Comparison of ENCODE assay signal across 3 cellular contexts in genomic region chr5:131997727-131998117, GRCh38.
A peak's percentile ranks its signal among the peaks of the same experiment; 100 is the strongest.
TF ChIP-seq lines count a peak whose summit lies in the region.

No MANE protein-coding gene starts in this region.

TF ChIP-seq in HepG2, 621 proteins besides CTCF, POLR2A, EP300 and RAD21 (continues in another document):
- no peak for TF ChIP-seq SNAPC2 (CRISPR knock-in tag; IDR thresholded peaks at IDR 0.05)
- TF ChIP-seq SRSF9 (IDR thresholded peaks at IDR 0.05; ENCODE audit: borderline replicate concordance, insufficient read depth, low read depth, low read length, poor library complexity, severe bottlenecking) = no peak
- no peak for TF ChIP-seq SP5 (CRISPR knock-in tag; IDR thresholded peaks at IDR 0.05; ENCODE audit: borderline replicate concordance, low read depth)
- no peak for TF ChIP-seq SYNCRIP (IDR thresholded peaks at IDR 0.05; ENCODE audit: insufficient read depth, low read depth, low read length)
- no peak for TF ChIP-seq ZNF781 (CRISPR knock-in tag; IDR thresholded peaks at IDR 0.05; ENCODE audit: borderline replicate concordance, not compliant biosample characterization)
- TF ChIP-seq AGO1 (IDR thresholded peaks at IDR 0.05; ENCODE audit: low read depth, low read length, poor library complexity, severe bottlenecking) = no peak
- TF ChIP-seq POLR2AphosphoS2 (IDR thresholded peaks at IDR 0.05; ENCODE audit: low read depth, low read length) = no peak
- TF ChIP-seq ZNF710 (CRISPR knock-in tag; IDR thresholded peaks at IDR 0.05; ENCODE audit: borderline replicate concordance) = no peak
- 0 out of 2 replicates have a peak, but pooled peaks have one; percentile 57 for TF ChIP-seq RXRA (CRISPR knock-in tag; IDR thresholded peaks at IDR 0.05)
- TF ChIP-seq, protein P1, sequence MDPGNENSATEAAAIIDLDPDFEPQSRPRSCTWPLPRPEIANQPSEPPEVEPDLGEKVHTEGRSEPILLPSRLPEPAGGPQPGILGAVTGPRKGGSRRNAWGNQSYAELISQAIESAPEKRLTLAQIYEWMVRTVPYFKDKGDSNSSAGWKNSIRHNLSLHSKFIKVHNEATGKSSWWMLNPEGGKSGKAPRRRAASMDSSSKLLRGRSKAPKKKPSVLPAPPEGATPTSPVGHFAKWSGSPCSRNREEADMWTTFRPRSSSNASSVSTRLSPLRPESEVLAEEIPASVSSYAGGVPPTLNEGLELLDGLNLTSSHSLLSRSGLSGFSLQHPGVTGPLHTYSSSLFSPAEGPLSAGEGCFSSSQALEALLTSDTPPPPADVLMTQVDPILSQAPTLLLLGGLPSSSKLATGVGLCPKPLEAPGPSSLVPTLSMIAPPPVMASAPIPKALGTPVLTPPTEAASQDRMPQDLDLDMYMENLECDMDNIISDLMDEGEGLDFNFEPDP (CRISPR knock-in tag; conservative IDR thresholded peaks at IDR 0.05) = no peak
- TF ChIP-seq SOX5 (CRISPR knock-in tag; IDR thresholded peaks at IDR 0.05; ENCODE audit: borderline replicate concordance) = no peak
- TF ChIP-seq HOXA7 (CRISPR knock-in tag; IDR thresholded peaks at IDR 0.05) = no peak
- no peak for TF ChIP-seq ZBTB26 (CRISPR knock-in tag; IDR thresholded peaks at IDR 0.05; ENCODE audit: borderline replicate concordance)
- 0 out of 2 replicates have a peak, but pooled peaks have one; percentile 16 for TF ChIP-seq ZNF747 (CRISPR knock-in tag; IDR thresholded peaks at IDR 0.05; ENCODE audit: borderline replicate concordance)
- TF ChIP-seq TEAD3 (CRISPR knock-in tag; optimal IDR thresholded peaks at IDR 0.05; ENCODE audit: borderline replicate concordance) = no peak
- TF ChIP-seq MAFG (CRISPR knock-in tag; IDR thresholded peaks at IDR 0.05) = no peak
- TF ChIP-seq ZC3H13 (CRISPR knock-in tag; IDR thresholded peaks at IDR 0.05) = no peak

TF ChIP-seq in HEK293T, 16 proteins besides CTCF, POLR2A, EP300 and RAD21:
- TF ChIP-seq ELF4 (IDR thresholded peaks at IDR 0.05) (no peak), BHLHE40 (IDR thresholded peaks at IDR 0.05; ENCODE audit: borderline replicate concordance) (no peak), L3MBTL2 (conservative IDR thresholded peaks at IDR 0.05) (no peak), NFRKB (IDR thresholded peaks at IDR 0.05) (no peak), FOXK2 (IDR thresholded peaks at IDR 0.05) (no peak), SUZ12 (IDR thresholded peaks at IDR 0.05) (no peak), LEF1 (IDR thresholded peaks at IDR 0.05; ENCODE audit: borderline replicate concordance) (no peak), TARDBP (IDR thresholded peaks at IDR 0.05) (no peak), FOXA1 (IDR thresholded peaks at IDR 0.05) (no peak), ARNT (IDR thresholded peaks at IDR 0.05) (no peak), FOXM1 (IDR thresholded peaks at IDR 0.05; ENCODE audit: borderline replicate concordance) (no peak), ZNF384 (IDR thresholded peaks at IDR 0.05) (no peak), PKNOX1 (IDR thresholded peaks at IDR 0.05) (no peak), HDGF (IDR thresholded peaks at IDR 0.05; ENCODE audit: borderline replicate concordance) (no peak), CTBP1 (IDR thresholded peaks at IDR 0.05; ENCODE audit: borderline replicate concordance) (no peak), SP1 (IDR thresholded peaks at IDR 0.05) (no peak)

TF ChIP-seq in SK-N-SH, 30 proteins besides CTCF, POLR2A, EP300 and RAD21:
- TF ChIP-seq YY1 (IDR thresholded peaks at IDR 0.05; ENCODE audit: low read depth) (no peak), CHD2 (IDR thresholded peaks at IDR 0.05; ENCODE audit: low read length, partially characterized antibody) (no peak), SMC3 (IDR thresholded peaks at IDR 0.05; ENCODE audit: low read depth, low read length) (no peak), TCF12 (IDR thresholded peaks at IDR 0.05) (no peak), FOSL2 (IDR thresholded peaks at IDR 0.05; ENCODE audit: borderline replicate concordance, low read depth) (no peak), GATA2 (CRISPR knock-in tag; IDR thresholded peaks at IDR 0.05) (no peak), RXRA (IDR thresholded peaks at IDR 0.05; ENCODE audit: borderline replicate concordance, low read depth) (no peak), NRF1 (IDR thresholded peaks at IDR 0.05; ENCODE audit: low read depth, low read length) (no peak), TEAD4 (IDR thresholded peaks at IDR 0.05; ENCODE audit: borderline replicate concordance, insufficient read depth) (no peak), POLR2AphosphoS5 (IDR thresholded peaks at IDR 0.05; ENCODE audit: low read depth, low read length) (no peak), MXI1 (IDR thresholded peaks at IDR 0.05; ENCODE audit: low read depth, low read length) (no peak), FOXM1 (IDR thresholded peaks at IDR 0.05; ENCODE audit: low read depth) (no peak), RCOR1 (IDR thresholded peaks at IDR 0.05; ENCODE audit: low read length) (no peak), MEF2A (IDR thresholded peaks at IDR 0.05; ENCODE audit: borderline replicate concordance, low read depth) (no peak), JUND (IDR thresholded peaks at IDR 0.05) (no peak), NFIC (IDR thresholded peaks at IDR 0.05; ENCODE audit: borderline replicate concordance) (no peak), ELF1 (IDR thresholded peaks at IDR 0.05) (no peak)
- TF ChIP-seq, protein P2, sequence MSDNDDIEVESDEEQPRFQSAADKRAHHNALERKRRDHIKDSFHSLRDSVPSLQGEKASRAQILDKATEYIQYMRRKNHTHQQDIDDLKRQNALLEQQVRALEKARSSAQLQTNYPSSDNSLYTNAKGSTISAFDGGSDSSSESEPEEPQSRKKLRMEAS (IDR thresholded peaks at IDR 0.05; ENCODE audit: low read depth) = no peak
- TF ChIP-seq, protein P3, sequence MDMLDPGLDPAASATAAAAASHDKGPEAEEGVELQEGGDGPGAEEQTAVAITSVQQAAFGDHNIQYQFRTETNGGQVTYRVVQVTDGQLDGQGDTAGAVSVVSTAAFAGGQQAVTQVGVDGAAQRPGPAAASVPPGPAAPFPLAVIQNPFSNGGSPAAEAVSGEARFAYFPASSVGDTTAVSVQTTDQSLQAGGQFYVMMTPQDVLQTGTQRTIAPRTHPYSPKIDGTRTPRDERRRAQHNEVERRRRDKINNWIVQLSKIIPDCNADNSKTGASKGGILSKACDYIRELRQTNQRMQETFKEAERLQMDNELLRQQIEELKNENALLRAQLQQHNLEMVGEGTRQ (IDR thresholded peaks at IDR 0.05; ENCODE audit: borderline replicate concordance, low read depth, low read length) = no peak
